12 cellular contexts compared by ENCODE assay signal in the genomic region with DNA sequence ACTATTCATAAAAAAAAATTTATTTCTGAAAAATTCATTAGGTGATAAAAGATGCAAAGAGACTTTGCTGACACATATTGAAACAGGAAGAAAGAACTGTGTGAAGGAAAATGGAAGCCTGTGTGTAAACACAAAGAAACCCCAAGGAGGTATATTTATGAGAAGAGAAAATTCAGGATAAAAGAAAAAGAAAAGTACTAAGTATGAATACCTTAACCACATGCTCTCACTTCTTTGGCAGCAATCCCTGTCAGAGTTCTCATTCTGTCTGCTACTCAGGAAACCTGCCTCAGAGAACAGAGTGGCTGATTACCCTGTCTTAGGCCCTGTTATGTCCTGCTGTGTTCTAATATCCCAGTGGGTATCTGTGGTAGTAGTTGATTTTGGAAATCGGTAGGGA.
A peak's percentile ranks its signal among the peaks of the same experiment; 100 is the strongest.
DNase-seq lines count a peak whose midpoint lies in the region; ATAC-seq, FAIRE-seq and TF ChIP-seq lines count a peak whose summit lies in the region.
"Had no signal": no experiment of that assay in that cellular context is flagged by ENCODE, and none has a peak within 500 bp of the region (broad histone marks: within the 10 kb centered on the region; RNA-seq: fewer than 3 reads in every experiment).

No MANE protein-coding gene starts in this region.

- no peaks in the 10 kb centered on the region for H3K27me3 Mint-ChIP-seq in stimulated activated naive B cell treated with anti-CD40 and anti-IgM and Interleukin-4, amounts not matched to agents 10 μg/mL and 1 μg/mL and 100 μg/mL, for 72 hours
- H3K27me3 Mint-ChIP-seq: activated CD4-positive, alpha-beta memory T cell treated with anti-CD3 and anti-CD28 coated beads, Interleukin-2, amount 10 ng/mL, durations not matched to agents 7 days and 5 days had no signal

- H3K27ac Mint-ChIP-seq in stimulated activated naive B cell treated with anti-CD40 and anti-IgM and Interleukin-4, amounts not matched to agents 10 μg/mL and 1 μg/mL and 100 μg/mL, for 72 hours: no peak overlapping the region
- H3K27ac Mint-ChIP-seq: activated CD4-positive, alpha-beta memory T cell treated with anti-CD3 and anti-CD28 coated beads, Interleukin-2, amount 10 ng/mL, durations not matched to agents 7 days and 5 days had no signal

- H3K36me3 Mint-ChIP-seq in stimulated activated naive B cell treated with anti-CD40 and anti-IgM and Interleukin-4, amounts not matched to agents 10 μg/mL and 1 μg/mL and 100 μg/mL, for 72 hours: no peaks in the 10 kb centered on the region

- H3K9me3 Mint-ChIP-seq in stimulated activated naive B cell treated with anti-CD40 and anti-IgM and Interleukin-4, amounts not matched to agents 10 μg/mL and 1 μg/mL and 100 μg/mL, for 72 hours: peaks cover 4 to 6% of the 10 kb centered on the region in 2 donors

- no peak overlapping the region for H3K4me3 Mint-ChIP-seq in stimulated activated naive B cell treated with anti-CD40 and anti-IgM and Interleukin-4, amounts not matched to agents 10 μg/mL and 1 μg/mL and 100 μg/mL, for 72 hours
- H3K4me3 Mint-ChIP-seq: activated CD4-positive, alpha-beta memory T cell treated with anti-CD3 and anti-CD28 coated beads, Interleukin-2, amount 10 ng/mL, durations not matched to agents 7 days and 5 days had no signal

- no peak for DNase-seq in stimulated activated naive B cell treated with anti-CD40 and anti-IgM and Interleukin-4, amounts not matched to agents 10 μg/mL and 1 μg/mL and 100 μg/mL, for 72 hours
- DNase-seq in foreskin melanocyte: no peak
- DNase-seq in iPS-NIHi11 (ENCODE audit: low spot score): no peak
- DNase-seq in D721Med (ENCODE audit: insufficient read length, low spot score): no peak
- DNase-seq: activated CD4-positive, alpha-beta memory T cell treated with anti-CD3 and anti-CD28 coated beads, Interleukin-2, amount 10 ng/mL, durations not matched to agents 7 days and 5 days; cortex of kidney; NCI-H2029 had no signal

- FAIRE-seq in D721Med (lab: Jason Lieb, UNC): no peak
- FAIRE-seq: GM12891 had no signal

- ATAC-seq in GM19351 (IDR thresholded peaks at IDR 0.05; ENCODE audit: unreplicated experiment): peak; percentile 54
- ATAC-seq in HG02763 (IDR thresholded peaks at IDR 0.05; ENCODE audit: unreplicated experiment): peak; percentile 50
- ATAC-seq in HG03442 (IDR thresholded peaks at IDR 0.05; ENCODE audit: unreplicated experiment): peak; percentile 41
- peak; percentile 63 to 69 for ATAC-seq in stimulated activated naive B cell treated with anti-CD40 and anti-IgM and Interleukin-4, amounts not matched to agents 10 μg/mL and 1 μg/mL and 100 μg/mL, for 72 hours (replicated peaks)
- ATAC-seq: sciatic nerve had no signal

- peaks cover 3 to 14% of the 10 kb centered on the region in 2 donors for H3K4me1 Mint-ChIP-seq in stimulated activated naive B cell treated with anti-CD40 and anti-IgM and Interleukin-4, amounts not matched to agents 10 μg/mL and 1 μg/mL and 100 μg/mL, for 72 hours
- H3K4me1 Mint-ChIP-seq: activated CD4-positive, alpha-beta memory T cell treated with anti-CD3 and anti-CD28 coated beads, Interleukin-2, amount 10 ng/mL, durations not matched to agents 7 days and 5 days had no signal

- TF ChIP-seq CTCF in D721Med (IDR thresholded peaks at IDR 0.05; ENCODE audit: insufficient read depth, missing control alignments): no peak
